ENCODE assay signal across 9 cellular contexts in the genomic region with DNA sequence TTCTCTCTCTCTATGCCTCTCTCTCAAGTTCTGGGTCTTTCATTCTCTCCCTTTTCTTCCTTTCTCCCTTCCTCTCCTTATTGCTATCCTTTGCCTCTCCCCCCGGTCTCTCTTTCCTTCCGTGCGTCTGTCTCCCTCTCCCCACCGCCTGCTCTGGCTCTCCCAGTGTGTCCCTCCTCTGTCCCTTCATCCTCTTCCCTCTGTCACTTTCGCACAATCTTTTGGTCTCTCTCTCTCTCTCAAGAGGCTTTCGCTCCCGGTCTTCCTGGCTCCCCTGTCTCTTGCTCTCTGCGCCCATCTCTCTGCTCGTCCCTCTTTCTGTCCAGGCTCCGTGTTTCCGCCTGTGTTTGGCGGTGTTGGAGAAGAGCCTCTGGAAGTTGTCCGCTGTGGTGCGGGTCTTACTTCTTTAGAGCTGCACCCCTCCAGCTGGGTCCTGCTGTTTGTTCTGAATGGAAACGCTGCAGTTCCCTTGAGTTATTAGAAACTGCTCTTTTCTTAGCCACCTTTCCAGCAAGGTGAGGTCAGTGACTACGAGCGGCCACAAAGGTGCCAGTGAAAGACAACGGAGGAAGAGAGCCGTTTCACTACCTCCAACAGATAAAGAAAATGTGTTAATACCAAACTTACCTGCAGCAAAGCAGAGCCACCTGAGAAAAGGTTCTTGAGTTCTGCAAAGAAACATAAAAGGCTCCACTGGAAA. TPM values are rescaled to one million over a fixed set of nuclear protein-coding genes. Genes with fewer than 3 reads are reported as not detected.
DNase-seq lines count a peak whose midpoint lies in the region; ATAC-seq, FAIRE-seq and TF ChIP-seq lines count a peak whose summit lies in the region.
"Had no signal": no experiment of that assay in that cellular context is flagged by ENCODE, and none has a peak within 500 bp of the region (broad histone marks: within the 10 kb centered on the region; RNA-seq: fewer than 3 reads in every experiment).

No MANE protein-coding gene starts in this region.

- H2BK12ac ChIP-seq in mesenchymal stem cell (ENCODE audit: low read length in 2 of 2), result no peak overlapping the region

- no peak for TF ChIP-seq CTCF in colonic mucosa (IDR thresholded peaks at IDR 0.05)
- TF ChIP-seq CTCF in vagina (IDR thresholded peaks at IDR 0.05), result no peak

- peak overlapping the region; percentile 7 for H3K4me3 Mint-ChIP-seq in activated naive CD4-positive, alpha-beta T cell treated with anti-CD3 and anti-CD28 coated beads, Interleukin-2, amount 10 ng/mL, durations not matched to agents 7 days and 5 days

- TF ChIP-seq POLR2A in vagina (IDR thresholded peaks at IDR 0.05) (no peak), GM12892 (IDR thresholded peaks at IDR 0.05; ENCODE audit: low read depth, low read length) (no peak)

- no peak overlapping the region for H3K18ac ChIP-seq in mesenchymal stem cell (ENCODE audit: low read depth in 1 of 2, low read length in 2 of 2)

- H3K79me1 ChIP-seq in mesenchymal stem cell (replicated peaks; ENCODE audit: low read length, poor library complexity, severe bottlenecking), result no peaks in the 10 kb centered on the region

- H2BK5ac ChIP-seq in mesenchymal stem cell (ENCODE audit: low read depth, low read length, poor library complexity, severe bottlenecking), result no peak overlapping the region

- no peak overlapping the region for H3K4ac ChIP-seq in mesenchymal stem cell (ENCODE audit: low read depth in 1 of 2, low read length in 2 of 2)

- H2BK15ac ChIP-seq in mesenchymal stem cell (ENCODE audit: low read depth, poor library complexity, severe bottlenecking), result no peak overlapping the region

- H3K27me3 ChIP-seq in colonic mucosa (peaks cover 28% of the 10 kb centered on the region), mesenchymal stem cell (ENCODE audit: control insufficient read depth in 1 of 2, insufficient read depth in 1 of 2, low read length in 2 of 2) (no peaks in the 10 kb centered on the region), vagina (no peaks in the 10 kb centered on the region)

- no peak overlapping the region for H2AK5ac ChIP-seq in mesenchymal stem cell (ENCODE audit: low read length, severe bottlenecking)

- H3K27me3 Mint-ChIP-seq in activated naive CD4-positive, alpha-beta T cell treated with anti-CD3 and anti-CD28 coated beads, Interleukin-2, amount 10 ng/mL, durations not matched to agents 7 days and 5 days, result peaks cover 65% of the 10 kb centered on the region

- no peak overlapping the region for H3K27ac Mint-ChIP-seq in activated naive CD4-positive, alpha-beta T cell treated with anti-CD3 and anti-CD28 coated beads, Interleukin-2, amount 10 ng/mL, durations not matched to agents 7 days and 5 days
- no peak overlapping the region for H3K27ac Mint-ChIP-seq in activated naive CD4-positive, alpha-beta T cell treated with anti-CD3 and anti-CD28 coated beads, Interleukin-2, amount 50 U/mL, for 72 hours

- no peaks in the 10 kb centered on the region for H3K9me3 ChIP-seq in colonic mucosa
- no peaks in the 10 kb centered on the region for H3K9me3 ChIP-seq in mesenchymal stem cell (ENCODE audit: control insufficient read depth, low read length)
- no peaks in the 10 kb centered on the region for H3K9me3 ChIP-seq in vagina

- no peaks in the 10 kb centered on the region for H3K9me3 Mint-ChIP-seq in activated naive CD4-positive, alpha-beta T cell treated with anti-CD3 and anti-CD28 coated beads, Interleukin-2, amount 10 ng/mL, durations not matched to agents 7 days and 5 days
- H3K9me3 Mint-ChIP-seq in activated naive CD4-positive, alpha-beta T cell treated with anti-CD3 and anti-CD28 coated beads, Interleukin-2, amount 50 U/mL, for 72 hours, result no peaks in the 10 kb centered on the region

- FAIRE-seq in GM12892 (lab: Jason Lieb, UNC), result no peak

- H3K27ac ChIP-seq in colonic mucosa (no peak overlapping the region), mesenchymal stem cell (ENCODE audit: low read length, poor library complexity, severe bottlenecking) (no peak overlapping the region), vagina (no peak overlapping the region)

- H3K36me3 Mint-ChIP-seq in activated naive CD4-positive, alpha-beta T cell treated with anti-CD3 and anti-CD28 coated beads, Interleukin-2, amount 10 ng/mL, durations not matched to agents 7 days and 5 days, result no peaks in the 10 kb centered on the region
- H3K36me3 Mint-ChIP-seq in activated naive CD4-positive, alpha-beta T cell treated with anti-CD3 and anti-CD28 coated beads, Interleukin-2, amount 50 U/mL, for 72 hours, result peaks cover 0 to 6% of the 10 kb centered on the region in 2 donors

- 9% methylated on average over 19 of the region's 19 CpGs for WGBS in mesenchymal stem cell

- no peak overlapping the region for H3K14ac ChIP-seq in mesenchymal stem cell (ENCODE audit: low read length in 2 of 2)

- DNase-seq in activated naive CD4-positive, alpha-beta T cell treated with anti-CD3 and anti-CD28 coated beads, Interleukin-2, amount 10 ng/mL, durations not matched to agents 7 days and 5 days, result no peak
- DNase-seq in activated naive CD4-positive, alpha-beta T cell treated with anti-CD3 and anti-CD28 coated beads, Interleukin-2, amount 50 U/mL, for 72 hours (ENCODE audit: low spot score in 2 of 2), result no peak
- DNase-seq in colonic mucosa (no peak), mesenchymal stem cell (peak; percentile 34), vagina (ENCODE audit: extremely low spot score in 2 of 2) (no peak), GM12892 (ENCODE audit: insufficient read length) (no peak)
- no peak for DNase-seq in NK-92 treated with Interleukin-12 subunit alpha and Interleukin-12 subunit beta, amount 100 ng/mL, for 24 hours (lab: John Stamatoyannopoulos, UW)
- no peak for DNase-seq in stimulated activated naive CD4-positive, alpha-beta T cell (lab: John Stamatoyannopoulos, UW)

- H3K23ac ChIP-seq in mesenchymal stem cell (ENCODE audit: low read length in 2 of 2), result no peak overlapping the region

- no peak overlapping the region for H4K8ac ChIP-seq in mesenchymal stem cell (ENCODE audit: low read length)

- intact Hi-C loops in colonic mucosa (cut with DNase I), result no loop called here
- intact Hi-C loops in vagina (cut with DNase I), result no loop called here

- CTCF ChIA-PET in activated naive CD4-positive, alpha-beta T cell treated with anti-CD3 and anti-CD28 coated beads, Interleukin-2, amount 10 ng/mL, durations not matched to agents 7 days and 5 days (lab: Charles Lee), result no interaction called here

- peaks cover 9% of the 10 kb centered on the region for H3K4me1 Mint-ChIP-seq in activated naive CD4-positive, alpha-beta T cell treated with anti-CD3 and anti-CD28 coated beads, Interleukin-2, amount 10 ng/mL, durations not matched to agents 7 days and 5 days

- H4K91ac ChIP-seq in mesenchymal stem cell (ENCODE audit: low read length), result no peak overlapping the region

- H3K36me3 ChIP-seq in colonic mucosa (no peaks in the 10 kb centered on the region), mesenchymal stem cell (ENCODE audit: control insufficient read depth in 1 of 2, insufficient read depth in 2 of 2, low read depth in 1 of 2, low read length in 2 of 2) (no peaks in the 10 kb centered on the region), vagina (no peaks in the 10 kb centered on the region)

- H3K9ac ChIP-seq in colonic mucosa (ENCODE audit: low read depth in 2 of 2, low read length in 2 of 2) (peak overlapping the region in 1 of 2 donors; percentile 25), mesenchymal stem cell (ENCODE audit: low read length) (peak overlapping the region; percentile 92)

- peak overlapping the region; percentile 89 for H3K4me2 ChIP-seq in mesenchymal stem cell (ENCODE audit: low read length, poor library complexity, severe bottlenecking)

- H2AFZ ChIP-seq in mesenchymal stem cell (ENCODE audit: low read depth, low read length), result peak overlapping the region; percentile 67

- ATAC-seq in activated naive CD4-positive, alpha-beta T cell treated with anti-CD3 and anti-CD28 coated beads, Interleukin-2, amount 50 U/mL, for 72 hours, result no peak

- H3K4me1 ChIP-seq in colonic mucosa (no peaks in the 10 kb centered on the region), mesenchymal stem cell (ENCODE audit: control insufficient read depth, insufficient read depth, low read depth, low read length) (peaks cover 7% of the 10 kb centered on the region), vagina (peaks cover 4% of the 10 kb centered on the region)

- H3K4me3 ChIP-seq in colonic mucosa (peak overlapping the region; percentile 28), mesenchymal stem cell (ENCODE audit: insufficient read depth in 1 of 2, low read depth in 1 of 2, low read length in 2 of 2) (peak overlapping the region; percentile 81 to 83), vagina (peak overlapping the region; percentile 44 to 55)

- no peak overlapping the region for H2BK120ac ChIP-seq in mesenchymal stem cell (ENCODE audit: low read depth, low read length)

RNA-seq across cellular contexts. Expression of gene BMPR1B, which starts 1.1 kb away (rescaled TPM):
- total RNA-seq in activated naive CD4-positive, alpha-beta T cell treated with anti-CD3 and anti-CD28 coated beads, Interleukin-2, amount 50 U/mL, for 72 hours, result not detected
- total RNA-seq in colonic mucosa (under 1 TPM; 0.10 to 0.24 TPM), vagina (0.49 TPM)
- 0.08 TPM for polyA plus RNA-seq in mesenchymal stem cell (2013, experiment 1 of 2)
- polyA plus RNA-seq in mesenchymal stem cell (2013, experiment 2 of 2), result 0.12 TPM
- polyA plus RNA-seq in GM12892 (2012; ENCODE audit: missing spikeins), result 0.04 TPM
- total RNA-seq: T-helper 1 cell treated with Interleukin-12 subunit alpha and Interleukin-12 subunit beta and Interleukin-4 antibody, amounts not matched to agents 30 ng/mL and 1 ng/mL, for 36 hours had no signal

Comparison
In these comparisons a context has a peak if more than half of its experiments do, and no peak if none do; other contexts are left out.
1. H3K4me3 ChIP-seq: peak in every context shown above with its lines; median percentile 82 in mesenchymal stem cell; 50 in vagina; 28 in colonic mucosa.